In the genomic region with DNA sequence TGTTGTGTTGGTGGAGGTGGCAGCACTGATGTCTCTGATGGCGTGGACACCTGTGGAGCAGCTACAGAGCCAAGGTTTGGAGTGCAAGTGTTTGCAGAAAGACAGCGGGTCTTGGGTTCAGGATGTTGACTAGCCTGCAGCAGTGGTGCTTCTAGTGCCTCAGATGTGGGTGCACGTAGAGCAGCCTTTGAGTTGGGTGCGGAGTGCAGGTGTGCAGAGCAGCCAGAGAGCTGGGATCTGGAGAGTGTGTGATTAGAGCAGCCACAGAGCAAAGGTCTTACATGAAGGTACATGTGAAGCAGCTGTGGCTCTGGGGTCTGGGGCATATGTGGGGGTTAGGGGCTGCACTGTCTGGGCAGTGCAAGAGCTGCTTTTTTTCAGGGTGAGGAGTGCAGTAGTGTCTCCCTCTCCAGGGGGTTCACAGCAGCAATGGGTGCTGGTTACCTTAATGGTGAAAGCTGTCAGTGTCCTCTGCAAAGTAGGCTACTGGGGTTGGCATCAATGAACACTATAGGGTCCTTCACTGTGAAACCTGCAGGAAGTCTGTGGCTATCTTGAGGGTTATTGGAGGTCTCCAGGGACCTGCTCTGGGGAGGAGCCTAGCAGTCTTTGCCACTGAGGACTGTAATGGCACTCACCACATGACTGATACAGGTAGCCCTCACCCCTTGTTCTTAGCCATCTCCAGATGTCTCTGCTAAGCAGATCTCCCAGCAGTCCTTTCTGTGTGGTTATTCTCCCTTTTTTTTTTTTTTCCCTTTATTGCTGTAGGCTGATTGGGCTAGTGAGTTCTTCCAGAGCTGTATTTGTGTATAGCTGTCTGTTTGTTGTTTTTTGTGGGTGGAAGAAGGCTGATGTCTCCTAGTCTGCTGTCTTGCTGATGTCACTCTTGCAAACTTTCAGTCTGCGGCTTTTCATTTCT, we compare ENCODE assay signal across 10 cellular contexts. TPM values are rescaled to one million over a fixed set of nuclear protein-coding genes. Genes with fewer than 3 reads are reported as not detected.
A peak's percentile ranks its signal among the peaks of the same experiment; 100 is the strongest.
DNase-seq lines count a peak whose midpoint lies in the region; ATAC-seq and TF ChIP-seq lines count a peak whose summit lies in the region.
"Had no signal": no experiment of that assay in that cellular context is flagged by ENCODE, and none has a peak within 500 bp of the region (broad histone marks: within the 10 kb centered on the region; RNA-seq: fewer than 3 reads in every experiment).

No MANE protein-coding gene starts in this region.

- no peaks in the 10 kb centered on the region for H3K36me3 ChIP-seq in testis (ENCODE audit: low read depth, missing control alignments)

- WGBS in testis, 2 donors, result 97 to 99% methylated on average over 5 of the region's 5 CpGs

- no peaks in the 10 kb centered on the region for H3K9me3 ChIP-seq in testis

- TF ChIP-seq POLR2A in testis (IDR thresholded peaks at IDR 0.05), result no peak

- H3K27ac ChIP-seq in testis, result no peak overlapping the region

- DNase-seq in stimulated activated CD4-positive, alpha-beta T cell treated with anti-CD3 and anti-CD28 coated beads, Interleukin-15, amount 100 ng/mL, for 24 hours, result peak; percentile 12
- DNase-seq in stimulated activated CD4-positive, alpha-beta T cell treated with anti-CD3 and anti-CD28 coated beads, Interleukin-12 subunit alpha, Interleukin-12 subunit beta, amount 100 ng/mL, for 4 hours, result no peak
- peak; percentile 32 for DNase-seq in activated effector memory CD4-positive, alpha-beta T cell treated with Interleukin-2 at 50 U/mL for 16 hours
- DNase-seq in testis (no peak), T1000 (lab: John Stamatoyannopoulos, UW) (no peak), NCI-H526 treated with DMSO at 0.1 percent for 48 hours (lab: John Stamatoyannopoulos, UW) (no peak), pons (ENCODE audit: low spot score) (no peak)
- DNase-seq: SHP77 had no signal

- intact Hi-C loops in testis (cut with DNase I; ENCODE audit: low total_unique reads), result no loop called here

- peak; percentile 89 for ATAC-seq in HG03354 (IDR thresholded peaks at IDR 0.05; ENCODE audit: poor library complexity, severe bottlenecking, unreplicated experiment)

- H3K4me1 ChIP-seq in testis, result no peaks in the 10 kb centered on the region

- no peak for TF ChIP-seq CTCF in testis (IDR thresholded peaks at IDR 0.05)

- no peaks in the 10 kb centered on the region for H3K27me3 ChIP-seq in testis

- no peak overlapping the region for H3K4me3 ChIP-seq in testis
- H3K4me3 ChIP-seq: lung had no signal

RNA-seq across cellular contexts. Expression of a gene that starts 14.3 kb away (rescaled TPM):
- total RNA-seq in testis, result 10 to 100 TPM; 62.7 to 73.1 TPM
- 41.3 TPM for polyA plus RNA-seq in testis (ENCODE audit: insufficient read depth, low read depth, low replicate concordance)

RNA-seq across cellular contexts. Expression of a gene that starts 44.1 kb away (rescaled TPM):
- total RNA-seq in testis, result 10 to 100 TPM in 1 of 2 donors, 1 to 10 TPM in 1; 6.4 to 10.9 TPM
- 6.2 TPM for polyA plus RNA-seq in testis (ENCODE audit: insufficient read depth, low read depth, low replicate concordance)

Comparison
In these comparisons a context has a peak if more than half of its experiments do, and no peak if none do; other contexts are left out.
1. DNase-seq: peak in stimulated activated CD4-positive, alpha-beta T cell treated with anti-CD3 and anti-CD28 coated beads, Interleukin-15, amount 100 ng/mL, for 24 hours (single experiment) and activated effector memory CD4-positive, alpha-beta T cell treated with Interleukin-2 at 50 U/mL for 16 hours (single experiment); none in stimulated activated CD4-positive, alpha-beta T cell treated with anti-CD3 and anti-CD28 coated beads, Interleukin-12 subunit alpha, Interleukin-12 subunit beta, amount 100 ng/mL, for 4 hours (single experiment), testis (single experiment), T1000 (single experiment), NCI-H526 treated with DMSO at 0.1 percent for 48 hours (single experiment) and pons (single experiment).